Comparison of ENCODE assay signal across 17 cellular contexts in genomic region chr2:126671488-126671887, GRCh38.
"Had no signal": no experiment of that assay in that cellular context is flagged by ENCODE, and none has a peak within 500 bp of the region (broad histone marks: within the 10 kb centered on the region; RNA-seq: fewer than 3 reads in every experiment).

No MANE protein-coding gene starts in this region.

- ATAC-seq: activated CD4-positive, CD25-positive, alpha-beta regulatory T cell treated with anti-CD3 and anti-CD28 coated beads, Interleukin-2, amount 50 U/mL, for 24 hours; heart left ventricle; sciatic nerve had no signal

- H3K27me3 Mint-ChIP-seq: activated naive CD8-positive, alpha-beta T cell treated with anti-CD3 and anti-CD28 coated beads, Interleukin-2, amount 10 ng/mL, durations not matched to agents 7 days and 5 days had no signal

- H3K4me1 ChIP-seq: testis had no signal

- H3K27me3 ChIP-seq: heart left ventricle, testis, vagina had no signal

- DNase-seq: activated CD4-positive, alpha-beta T cell treated with anti-CD3 and anti-CD28 coated beads, Interleukin-2, amount 50 U/mL, for 1 hour; activated CD8-positive, alpha-beta memory T cell treated with anti-CD3 and anti-CD28 coated beads for 24 hours; activated gamma-delta T cell; activated naive CD8-positive, alpha-beta T cell treated with anti-CD3 and anti-CD28 coated beads, Interleukin-2, amount 10 ng/mL, durations not matched to agents 7 days and 5 days; amygdala; cortex of kidney; heart left ventricle; small intestine; stimulated activated CD4-positive, alpha-beta T cell treated with anti-CD3 and anti-CD28 coated beads, Interleukin-2, amount 100 ng/mL, for 24 hours; stimulated activated naive CD4-positive, alpha-beta T cell; testis had no signal

- H3K9me3 ChIP-seq: testis, vagina had no signal

- H3K4me3 Mint-ChIP-seq: activated naive CD8-positive, alpha-beta T cell treated with anti-CD3 and anti-CD28 coated beads, Interleukin-2, amount 10 ng/mL, durations not matched to agents 7 days and 5 days; T-helper 1 cell treated with Interleukin-12 subunit alpha and Interleukin-12 subunit beta and Interleukin-4 antibody, amounts not matched to agents 30 μg/mL and 1 μg/mL, for 36 hours; type B pancreatic cell had no signal

- H3K36me3 ChIP-seq: vagina had no signal

- H3K27ac ChIP-seq: epithelial cell of prostate, testis, vagina had no signal

- H3K4me3 ChIP-seq: heart left ventricle, testis, vagina had no signal

- H3K27ac Mint-ChIP-seq: T-helper 1 cell treated with Interleukin-12 subunit alpha and Interleukin-12 subunit beta and Interleukin-4 antibody, amounts not matched to agents 30 μg/mL and 1 μg/mL, for 36 hours; type B pancreatic cell had no signal
